8 cellular contexts compared by ENCODE assay signal in the genomic region with DNA sequence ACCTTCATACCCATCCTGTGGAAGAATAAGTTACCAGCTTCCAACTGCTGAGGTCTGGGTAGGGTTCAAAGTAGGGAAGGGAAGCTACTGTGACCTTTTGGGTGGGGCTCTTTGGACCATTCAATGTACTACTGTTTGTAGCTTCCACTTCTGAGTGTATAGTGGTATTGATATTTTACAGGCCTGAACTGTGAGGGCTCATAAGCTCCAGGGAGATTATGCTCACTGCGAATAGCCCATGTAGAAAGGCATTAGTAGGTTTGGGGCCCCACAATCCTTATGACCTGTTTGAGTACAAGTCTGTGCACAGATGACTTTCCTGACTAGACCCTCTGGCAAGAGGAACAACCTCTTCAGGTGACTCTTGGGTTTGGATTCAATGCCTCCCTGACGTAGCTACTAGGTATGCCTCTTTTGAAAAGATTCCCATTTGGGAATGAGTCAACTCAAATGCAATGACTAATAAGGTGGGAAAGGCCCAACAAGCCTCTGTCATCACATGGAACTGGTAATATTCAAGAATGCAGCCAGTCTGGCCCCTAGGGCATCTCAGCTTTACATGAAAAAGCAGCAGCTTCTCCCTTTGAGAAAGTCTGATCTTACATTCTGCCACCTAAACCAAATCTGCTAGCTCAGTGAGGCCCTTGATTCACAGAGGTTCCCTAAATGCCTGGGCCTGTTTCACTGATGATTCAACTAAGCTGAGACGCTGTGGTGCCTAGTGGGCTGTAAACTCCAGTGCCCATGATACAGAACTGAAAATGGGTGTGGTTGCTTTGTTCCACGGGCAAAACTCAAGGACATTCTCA.
DNase-seq lines count a peak whose midpoint lies in the region; ATAC-seq and TF ChIP-seq lines count a peak whose summit lies in the region.

No MANE protein-coding gene starts in this region.

- H3K4me1 ChIP-seq in OCI-LY3 (ENCODE audit: low read length) (peaks cover 35% of the 10 kb centered on the region), spleen (peaks cover 17 to 90% (median 42%) of the 10 kb centered on the region in 6 donors)
- peaks cover 5% of the 10 kb centered on the region for H3K4me1 ChIP-seq in effector memory CD4-positive, alpha-beta T cell (ENCODE audit: control insufficient read depth, insufficient read depth, low read length, poor library complexity, severe bottlenecking)

- H2AFZ ChIP-seq in OCI-LY3 (ENCODE audit: low read depth, low read length): no peak overlapping the region

- 56 to 69% (median 62%) methylated on average over 4 of the region's 4 CpGs for WGBS in spleen, 5 donors

- H3K27ac Mint-ChIP-seq in activated CD8-positive, alpha-beta T cell treated with anti-CD3 and anti-CD28 coated beads for 36 hours: peak overlapping the region; percentile 80
- H3K27ac Mint-ChIP-seq in activated CD8-positive, alpha-beta T cell treated with anti-CD3 and anti-CD28 coated beads, Interleukin-2, amount 10 ng/mL, durations not matched to agents 7 days and 5 days: no peak overlapping the region
- H3K27ac Mint-ChIP-seq in HFFc6: peak overlapping the region; percentile 89

- peak overlapping the region; percentile 39; the same call in 1 of the 2 replicates for H3K4me3 ChIP-seq in OCI-LY3 (ENCODE audit: low read length)
- H3K4me3 ChIP-seq in spleen: no peak overlapping the region
- H3K4me3 ChIP-seq in effector memory CD4-positive, alpha-beta T cell (ENCODE audit: insufficient read depth, low read depth, low read length, poor library complexity, severe bottlenecking): no peak overlapping the region

- no peaks in the 10 kb centered on the region for H3K27me3 ChIP-seq in OCI-LY3 (ENCODE audit: low read depth, low read length)
- H3K27me3 ChIP-seq in spleen (replicated peaks in 1 of 7): no peaks in the 10 kb centered on the region
- no peaks in the 10 kb centered on the region for H3K27me3 ChIP-seq in effector memory CD4-positive, alpha-beta T cell (replicated peaks; ENCODE audit: control insufficient read depth, insufficient read depth, low read length, poor library complexity, severe bottlenecking)

- no peaks in the 10 kb centered on the region for H3K27me3 Mint-ChIP-seq in activated CD8-positive, alpha-beta T cell treated with anti-CD3 and anti-CD28 coated beads for 36 hours
- no peaks in the 10 kb centered on the region for H3K27me3 Mint-ChIP-seq in activated CD8-positive, alpha-beta T cell treated with anti-CD3 and anti-CD28 coated beads, Interleukin-2, amount 10 ng/mL, durations not matched to agents 7 days and 5 days (ENCODE audit: low read depth)
- H3K27me3 Mint-ChIP-seq in HFFc6 (ENCODE audit: insufficient read depth): no peaks in the 10 kb centered on the region; the same call in 1 of the 2 replicates

- no peak for TF ChIP-seq CTCF in activated CD8-positive, alpha-beta T cell treated with anti-CD3 and anti-CD28 coated beads for 36 hours (IDR thresholded peaks at IDR 0.05)
- TF ChIP-seq CTCF in HFFc6 (IDR thresholded peaks at IDR 0.05) (no peak), OCI-LY3 (IDR thresholded peaks at IDR 0.05; ENCODE audit: low read depth, low read length) (no peak), spleen (IDR thresholded peaks at IDR 0.05 in 8 of 11, conservative IDR thresholded peaks at IDR 0.05 in 3 of 11) (no peak)

- peaks cover 95% of the 10 kb centered on the region for H4K20me1 ChIP-seq in OCI-LY3 (ENCODE audit: insufficient read depth, low read length)

- no peak overlapping the region; the same call in 1 of the 2 replicates for H3K9ac ChIP-seq in OCI-LY3 (ENCODE audit: low read length)

- POLR2A ChIA-PET in activated CD8-positive, alpha-beta T cell treated with anti-CD3 and anti-CD28 coated beads for 36 hours (lab: Charles Lee): interaction anchor here (0.6 to 1.1 kb wide), 2 partner anchors 17 to 80 kb away, joined by 3 read pairs; a partner anchor contains a TSS
- POLR2A ChIA-PET in activated CD8-positive, alpha-beta T cell treated with anti-CD3 and anti-CD28 coated beads, Interleukin-2, amount 10 ng/mL, durations not matched to agents 7 days and 5 days (lab: Charles Lee): no interaction called here
- POLR2A ChIA-PET in HEK293T (lab: Yijun Ruan, JAX): no interaction called here

- H3K4me2 ChIP-seq in OCI-LY3 (ENCODE audit: low read length): peak overlapping the region; percentile 48

- no peak overlapping the region for H3K4me3 Mint-ChIP-seq in activated CD8-positive, alpha-beta T cell treated with anti-CD3 and anti-CD28 coated beads for 36 hours
- no peak overlapping the region for H3K4me3 Mint-ChIP-seq in activated CD8-positive, alpha-beta T cell treated with anti-CD3 and anti-CD28 coated beads, Interleukin-2, amount 10 ng/mL, durations not matched to agents 7 days and 5 days
- H3K4me3 Mint-ChIP-seq in HFFc6: peak overlapping the region; percentile 69

- intact Hi-C loops in activated CD8-positive, alpha-beta T cell treated with anti-CD3 and anti-CD28 coated beads for 36 hours (cut with micrococcal nuclease): no loop called here
- intact Hi-C loops in spleen (cut with DNase I; ENCODE audit: low total_unique reads): no loop called here

- CTCF ChIA-PET in activated CD8-positive, alpha-beta T cell treated with anti-CD3 and anti-CD28 coated beads for 36 hours (lab: Charles Lee): interaction anchor here (1.0 to 2.7 kb wide), 9 partner anchors 8 to 101 kb away, joined by 3 to 9 read pairs (median 4); no protein-coding TSS in a partner anchor
- CTCF ChIA-PET in activated CD8-positive, alpha-beta T cell treated with anti-CD3 and anti-CD28 coated beads, Interleukin-2, amount 10 ng/mL, durations not matched to agents 7 days and 5 days (lab: Charles Lee): interaction anchor here (0.7 to 1.5 kb wide), 4 partner anchors 22 to 81 kb away, joined by 3 to 4 read pairs (median 4); no protein-coding TSS in a partner anchor
- CTCF ChIA-PET in HEK293T (lab: Yijun Ruan, JAX): interaction anchor here (0.8 kb wide), 1 partner anchor 9 kb away, joined by 3 read pairs; no protein-coding TSS in a partner anchor

- peak overlapping the region; percentile 66 for H3K27ac ChIP-seq in OCI-LY3 (ENCODE audit: low read length)
- peak overlapping the region; percentile 22 to 72 (median 46) for H3K27ac ChIP-seq in spleen
- H3K27ac ChIP-seq in effector memory CD4-positive, alpha-beta T cell (ENCODE audit: insufficient read depth, low read length, poor library complexity, severe bottlenecking): no peak overlapping the region

- peaks cover 4% of the 10 kb centered on the region for H3K36me3 Mint-ChIP-seq in activated CD8-positive, alpha-beta T cell treated with anti-CD3 and anti-CD28 coated beads for 36 hours (ENCODE audit: low read depth)
- peaks cover 16% of the 10 kb centered on the region for H3K36me3 Mint-ChIP-seq in activated CD8-positive, alpha-beta T cell treated with anti-CD3 and anti-CD28 coated beads, Interleukin-2, amount 10 ng/mL, durations not matched to agents 7 days and 5 days (ENCODE audit: low read depth)
- H3K36me3 Mint-ChIP-seq in HFFc6 (ENCODE audit: low read depth): no peaks in the 10 kb centered on the region; the same call in 1 of the 2 replicates

- H3K4me1 Mint-ChIP-seq in activated CD8-positive, alpha-beta T cell treated with anti-CD3 and anti-CD28 coated beads for 36 hours (ENCODE audit: low read depth): peaks cover 80% of the 10 kb centered on the region
- H3K4me1 Mint-ChIP-seq in activated CD8-positive, alpha-beta T cell treated with anti-CD3 and anti-CD28 coated beads, Interleukin-2, amount 10 ng/mL, durations not matched to agents 7 days and 5 days (ENCODE audit: low read depth): peaks cover 22% of the 10 kb centered on the region
- peaks cover 69% of the 10 kb centered on the region for H3K4me1 Mint-ChIP-seq in HFFc6 (ENCODE audit: low read depth)

- DNase-seq in activated CD8-positive, alpha-beta T cell treated with anti-CD3 and anti-CD28 coated beads for 36 hours: peak; percentile 37
- DNase-seq in activated CD8-positive, alpha-beta T cell treated with anti-CD3 and anti-CD28 coated beads, Interleukin-2, amount 10 ng/mL, durations not matched to agents 7 days and 5 days: no peak
- peak; percentile 96 for DNase-seq in HFFc6
- no peak for DNase-seq in spleen
- DNase-seq in HEK293T (ENCODE audit: extremely low spot score): no peak
- DNase-seq in effector memory CD4-positive, alpha-beta T cell: no peak

- H3K9me3 ChIP-seq in OCI-LY3 (ENCODE audit: insufficient read depth, low read length) (no peaks in the 10 kb centered on the region), spleen (no peaks in the 10 kb centered on the region)
- H3K9me3 ChIP-seq in effector memory CD4-positive, alpha-beta T cell (ENCODE audit: control insufficient read depth, low read length): no peaks in the 10 kb centered on the region

- ATAC-seq in activated CD8-positive, alpha-beta T cell treated with anti-CD3 and anti-CD28 coated beads for 36 hours: peak; percentile 83
- ATAC-seq in activated CD8-positive, alpha-beta T cell treated with anti-CD3 and anti-CD28 coated beads, Interleukin-2, amount 10 ng/mL, durations not matched to agents 7 days and 5 days: no peak
- peak; percentile 91 for ATAC-seq in esophagus mucosa

- H3K9me3 Mint-ChIP-seq in activated CD8-positive, alpha-beta T cell treated with anti-CD3 and anti-CD28 coated beads for 36 hours: no peaks in the 10 kb centered on the region
- no peaks in the 10 kb centered on the region for H3K9me3 Mint-ChIP-seq in activated CD8-positive, alpha-beta T cell treated with anti-CD3 and anti-CD28 coated beads, Interleukin-2, amount 10 ng/mL, durations not matched to agents 7 days and 5 days (ENCODE audit: insufficient read depth)
- no peaks in the 10 kb centered on the region for H3K9me3 Mint-ChIP-seq in HFFc6

- no peak for TF ChIP-seq POLR2A in spleen (IDR thresholded peaks at IDR 0.05)

- H3K36me3 ChIP-seq in OCI-LY3 (replicated peaks; ENCODE audit: low read depth, low read length): peaks cover 4% of the 10 kb centered on the region
- peaks cover 0 to 21% (median 3%) of the 10 kb centered on the region in 6 donors for H3K36me3 ChIP-seq in spleen
- no peaks in the 10 kb centered on the region for H3K36me3 ChIP-seq in effector memory CD4-positive, alpha-beta T cell (ENCODE audit: control insufficient read depth, insufficient read depth, low read length)

- H3K79me2 ChIP-seq in OCI-LY3 (ENCODE audit: low read length): peaks cover 99% of the 10 kb centered on the region

TF ChIP-seq in HEK293T, 16 proteins besides CTCF, POLR2A, EP300 and RAD21 (continues in another document):
- TF ChIP-seq ARNT (IDR thresholded peaks at IDR 0.05) (no peak), BHLHE40 (IDR thresholded peaks at IDR 0.05; ENCODE audit: borderline replicate concordance) (no peak), CTBP1 (IDR thresholded peaks at IDR 0.05; ENCODE audit: borderline replicate concordance) (no peak), HDGF (IDR thresholded peaks at IDR 0.05; ENCODE audit: borderline replicate concordance) (no peak), ELF4 (IDR thresholded peaks at IDR 0.05) (no peak), TARDBP (IDR thresholded peaks at IDR 0.05) (no peak), NFRKB (IDR thresholded peaks at IDR 0.05) (no peak), FOXM1 (IDR thresholded peaks at IDR 0.05; ENCODE audit: borderline replicate concordance) (no peak), SUZ12 (IDR thresholded peaks at IDR 0.05) (no peak), LEF1 (IDR thresholded peaks at IDR 0.05; ENCODE audit: borderline replicate concordance) (no peak), FOXK2 (IDR thresholded peaks at IDR 0.05) (no peak), L3MBTL2 (conservative IDR thresholded peaks at IDR 0.05) (no peak), ZNF384 (IDR thresholded peaks at IDR 0.05) (no peak)

Comparison
In these comparisons a context has a peak if more than half of its experiments do, and no peak if none do; other contexts are left out.
1. DNase-seq: peak in activated CD8-positive, alpha-beta T cell treated with anti-CD3 and anti-CD28 coated beads for 36 hours (single experiment) and HFFc6 (single experiment); none in activated CD8-positive, alpha-beta T cell treated with anti-CD3 and anti-CD28 coated beads, Interleukin-2, amount 10 ng/mL, durations not matched to agents 7 days and 5 days (single experiment), spleen (single experiment), HEK293T (single experiment) and effector memory CD4-positive, alpha-beta T cell (0 of 3).